2 cellular contexts compared by ENCODE assay signal in the genomic region with DNA sequence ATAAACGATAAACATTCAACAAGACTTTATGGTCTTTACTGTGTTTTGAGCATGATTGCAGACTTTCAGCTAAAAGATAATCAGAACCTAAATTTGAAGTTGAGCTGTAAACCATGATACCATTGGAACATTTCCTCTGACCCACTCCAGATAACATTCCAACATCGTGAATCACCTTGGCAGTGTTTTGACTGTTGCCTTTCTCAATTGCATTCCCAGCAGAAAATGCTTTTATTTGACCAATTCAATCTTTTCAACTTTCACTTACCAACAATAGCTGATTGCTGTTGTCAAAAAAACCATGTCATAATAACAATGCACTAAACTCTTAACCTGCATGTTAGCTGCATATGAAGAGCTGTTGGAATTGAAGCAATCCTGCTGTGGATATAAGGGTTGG.
A peak's percentile ranks its signal among the peaks of the same experiment; 100 is the strongest.
TF ChIP-seq lines count a peak whose summit lies in the region.

No MANE protein-coding gene starts in this region.

TF ChIP-seq in Ishikawa, 13 proteins besides CTCF, POLR2A, EP300 and RAD21 (continued from another document):
- no peak for TF ChIP-seq EGR1 (IDR thresholded peaks at IDR 0.05)
- TF ChIP-seq CEBPB (IDR thresholded peaks at IDR 0.05), result no peak
- TF ChIP-seq CREB1 (IDR thresholded peaks at IDR 0.05; ENCODE audit: low read depth), result no peak
- TF ChIP-seq USF1 (IDR thresholded peaks at IDR 0.05), result no peak
- TF ChIP-seq YY1 (IDR thresholded peaks at IDR 0.05; ENCODE audit: low read depth), result no peak

TF ChIP-seq in liver, 16 proteins besides CTCF, POLR2A, EP300 and RAD21 (continued from another document):
- peak; percentile 44 for TF ChIP-seq MAX (IDR thresholded peaks at IDR 0.05)
- no peak for TF ChIP-seq ZBTB33 (IDR thresholded peaks at IDR 0.05)
- no peak for TF ChIP-seq HNF4G (IDR thresholded peaks at IDR 0.05)
- peak; percentile 62 for TF ChIP-seq FOXA2 (IDR thresholded peaks at IDR 0.05)
- peak; percentile 80 for TF ChIP-seq SP1 (IDR thresholded peaks at IDR 0.05)
- peak; percentile 38 to 85 for TF ChIP-seq RXRA (IDR thresholded peaks at IDR 0.05)
TF ChIP-seq in liver: peak in this region for 10.
